ENCODE assay signal across 11 cellular contexts in the genomic region with DNA sequence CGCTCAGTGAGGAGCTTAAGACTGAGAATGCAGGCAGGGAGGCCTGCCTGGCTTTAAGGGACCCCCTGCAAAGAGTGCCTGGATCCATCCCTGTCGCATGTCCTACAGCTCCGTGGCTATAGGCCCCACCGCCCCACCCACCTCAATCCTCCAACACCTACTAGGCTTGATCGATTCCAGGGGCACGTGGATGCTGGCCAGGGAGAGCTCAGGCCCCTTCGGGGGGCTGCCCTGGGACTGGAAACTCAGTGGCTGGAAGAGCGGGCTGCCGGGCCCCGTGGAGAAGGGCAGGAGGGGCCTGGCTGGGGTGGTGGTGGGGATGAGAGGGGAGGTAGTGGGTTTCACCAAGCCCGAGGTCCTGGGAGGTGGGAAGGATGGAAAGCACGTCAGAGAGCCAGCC. TPM values are rescaled to one million over a fixed set of nuclear protein-coding genes. Genes with fewer than 3 reads are reported as not detected.
DNase-seq lines count a peak whose midpoint lies in the region; ATAC-seq, FAIRE-seq and TF ChIP-seq lines count a peak whose summit lies in the region.
"Had no signal": no experiment of that assay in that cellular context is flagged by ENCODE, and none has a peak within 500 bp of the region (broad histone marks: within the 10 kb centered on the region; RNA-seq: fewer than 3 reads in every experiment).

No MANE protein-coding gene starts in this region.

- TF ChIP-seq RAD21 in K562 (CRISPR knock-in tag; conservative IDR thresholded peaks at IDR 0.05 in 1 of 2, IDR thresholded peaks at IDR 0.05 in 1 of 2) (no peak), SK-N-SH (IDR thresholded peaks at IDR 0.05; ENCODE audit: low read length) (no peak)

- TF ChIP-seq CTCF in K562 (IDR thresholded peaks at IDR 0.05 in 2 of 3, conservative IDR thresholded peaks at IDR 0.05 in 1 of 3; ENCODE audit: insufficient read depth in 2 of 3, low read depth in 1 of 3, low read length in 3 of 3), result no peak
- TF ChIP-seq CTCF in SK-N-SH (IDR thresholded peaks at IDR 0.05), result no peak

- H3K79me2 ChIP-seq in K562 (ENCODE audit: control insufficient read depth, insufficient read depth, low read length) (no peaks in the 10 kb centered on the region), SK-N-SH (ENCODE audit: insufficient read depth) (no peaks in the 10 kb centered on the region)

- peaks cover 27 to 47% (median 35%) of the 10 kb centered on the region in 4 donors for H3K4me1 Mint-ChIP-seq in CD4-positive, alpha-beta memory T cell
- peaks cover 5 to 29% (median 13%) of the 10 kb centered on the region in 7 donors for H3K4me1 Mint-ChIP-seq in naive thymus-derived CD4-positive, alpha-beta T cell

- 89% methylated on average over 12 of the region's 12 CpGs for WGBS in K562 (ENCODE audit: insufficient coverage, low coverage, missing lambda C conversion rate)
- WGBS in SK-N-SH (ENCODE audit: low lambda C conversion rate), result 97% methylated on average over 9 of the region's 12 CpGs

- H3K4me2 ChIP-seq in K562 (ENCODE audit: insufficient read depth, low read length), result no peak overlapping the region
- no peak overlapping the region for H3K4me2 ChIP-seq in SK-N-SH

- POLR2A ChIA-PET in CD4-positive, alpha-beta memory T cell (lab: Charles Lee; ENCODE audit: partially characterized antibody), result interaction anchor here (1.4 to 8.6 kb wide), 4 partner anchors 22 to 125 kb away, joined by 3 to 62 read pairs (median 14); a partner anchor contains a TSS
- POLR2A ChIA-PET in K562 (lab: Yijun Ruan, JAX) (interaction anchor here (0.6 to 3.1 kb wide), 13 partner anchors 9 to 658 kb away, joined by 3 to 38 read pairs (median 3); a partner anchor contains a TSS), SK-N-SH (lab: Yijun Ruan, JAX) (interaction anchor here (1.1 to 1.2 kb wide), 3 partner anchors 9 to 125 kb away, joined by 3 to 4 read pairs (median 3); no protein-coding TSS in a partner anchor)
- POLR2A ChIA-PET in naive thymus-derived CD4-positive, alpha-beta T cell (lab: Charles Lee), result interaction anchor here (0.8 to 1.6 kb wide), 3 partner anchors 17 to 91 kb away, joined by 3 to 5 read pairs (median 4); a partner anchor contains a TSS

- peaks cover 29% of the 10 kb centered on the region for H3F3A ChIP-seq in SK-N-SH (replicated peaks; ENCODE audit: insufficient read depth)

- BruUV-seq in K562 (replicated peaks; lab: Mats Ljungman, UMichigan), result no TSS peak

- no peak for DNase-seq in CD4-positive, alpha-beta memory T cell
- DNase-seq in K562 (ENCODE audit: extremely low read depth in 1 of 4, low spot score in 3 of 4) (no peak), middle frontal gyrus (ENCODE audit: extremely low spot score, low spot score) (no peak), SK-N-SH (no peak)
- no peak for DNase-seq in naive thymus-derived CD4-positive, alpha-beta T cell

- H3K9me3 ChIP-seq in CD4-positive, alpha-beta memory T cell (ENCODE audit: control insufficient read depth in 1 of 2, low read length in 2 of 2), result no peaks in the 10 kb centered on the region
- H3K9me3 ChIP-seq in K562 (replicated peaks; ENCODE audit: control insufficient read depth, insufficient read depth, low read depth, low read length) (no peaks in the 10 kb centered on the region), SK-N-SH (no peaks in the 10 kb centered on the region)
- no peaks in the 10 kb centered on the region for H3K9me3 ChIP-seq in naive thymus-derived CD4-positive, alpha-beta T cell (ENCODE audit: control insufficient read depth in 2 of 3, low read length in 3 of 3)
- H3K9me3 ChIP-seq: HAP-1, left lung, testis had no signal

- H3K9ac ChIP-seq in K562 (ENCODE audit: insufficient read depth in 1 of 2, low read depth in 2 of 2, low read length in 2 of 2) (0 out of 4 replicates have a peak overlapping the region, but pooled peaks of 1 of the 2 experiments have one; percentile 15), SK-N-SH (no peak overlapping the region)

- no peaks in the 10 kb centered on the region for H3K9me3 Mint-ChIP-seq in CD4-positive, alpha-beta memory T cell
- H3K9me3 Mint-ChIP-seq in naive thymus-derived CD4-positive, alpha-beta T cell, result no peaks in the 10 kb centered on the region
- H3K9me3 Mint-ChIP-seq: activated T-helper 2 cell treated with anti-CD3 and anti-CD28 coated beads, Interferon-gamma antibody, Interleukin-2, Interleukin-4, amounts not matched to agents 10 μg/mL and 5 μg/mL and 100 μg/mL, durations not matched to agents 14 hours and 24 hours and 36 hours had no signal

- ATAC-seq in K562 (no peak), GM18909 (IDR thresholded peaks at IDR 0.05; ENCODE audit: poor library complexity, unreplicated experiment) (no peak)
- no peak for ATAC-seq in naive thymus-derived CD4-positive, alpha-beta T cell

- H3K9me2 ChIP-seq in SK-N-SH, result no peaks in the 10 kb centered on the region

- H3K36me3 Mint-ChIP-seq in CD4-positive, alpha-beta memory T cell, result peaks cover 35 to 76% of the 10 kb centered on the region in 2 donors
- peaks cover 8 to 35% (median 17%) of the 10 kb centered on the region in 5 donors for H3K36me3 Mint-ChIP-seq in naive thymus-derived CD4-positive, alpha-beta T cell

- peak overlapping the region; percentile 16 for H3K27ac ChIP-seq in CD4-positive, alpha-beta memory T cell (ENCODE audit: low read depth, low read length)
- no peak overlapping the region for H3K27ac ChIP-seq in K562 (ENCODE audit: extremely low read depth, low read depth, low read length)
- H3K27ac ChIP-seq in naive thymus-derived CD4-positive, alpha-beta T cell (ENCODE audit: low read depth, low read length), result no peak overlapping the region
- no peak overlapping the region for H3K27ac ChIP-seq in SK-N-SH (ENCODE audit: low read depth in 2 of 2, low read length in 1 of 2)
- H3K27ac ChIP-seq: left lung had no signal

- TF ChIP-seq POLR2A in GM18526 (IDR thresholded peaks at IDR 0.05; ENCODE audit: extremely low read depth, insufficient read length), result peak; percentile 3
- peak; percentile 35; the same call in 1 of the 2 replicates for TF ChIP-seq POLR2A in K562 (conservative IDR thresholded peaks at IDR 0.05)

- H3K4me3 Mint-ChIP-seq in CD4-positive, alpha-beta memory T cell, result peak overlapping the region in 5 of 8 donors; percentile 82 to 94 (median 87)
- peak overlapping the region in 2 of 10 donors; percentile 46 to 51 for H3K4me3 Mint-ChIP-seq in naive thymus-derived CD4-positive, alpha-beta T cell

- no peak for TF ChIP-seq EP300 in K562 (IDR thresholded peaks at IDR 0.05; ENCODE audit: low read length)
- no peak for TF ChIP-seq EP300 in SK-N-SH (IDR thresholded peaks at IDR 0.05; ENCODE audit: borderline replicate concordance in 1 of 2, low read depth in 1 of 2, low read length in 1 of 2)

- peak overlapping the region; percentile 90 to 99 (median 96) for H3K27ac Mint-ChIP-seq in CD4-positive, alpha-beta memory T cell
- peak overlapping the region in 8 of 9 donors; percentile 7 to 93 (median 88) for H3K27ac Mint-ChIP-seq in naive thymus-derived CD4-positive, alpha-beta T cell

- FAIRE-seq in K562 (lab: Jason Lieb, UNC), result no peak

- CTCF ChIA-PET in CD4-positive, alpha-beta memory T cell (lab: Charles Lee; ENCODE audit: partially characterized antibody), result interaction anchor here (0.8 to 5.7 kb wide), 10 partner anchors 10 to 278 kb away, joined by 3 to 42 read pairs (median 5); a partner anchor contains a TSS
- CTCF ChIA-PET in K562 (lab: Yijun Ruan, JAX; ENCODE audit: low intra/inter-chr PET ratio) (interaction anchor here (0.9 to 2.8 kb wide), 3 partner anchors 165 to 278 kb away, joined by 3 to 10 read pairs (median 4); no protein-coding TSS in a partner anchor), SK-N-SH (lab: Yijun Ruan, JAX) (interaction anchor here (0.6 to 11.7 kb wide), 27 partner anchors 8 to 290 kb away, joined by 3 to 136 read pairs (median 6); a partner anchor contains a TSS)
- CTCF ChIA-PET in naive thymus-derived CD4-positive, alpha-beta T cell (lab: Charles Lee), result interaction anchor here (0.5 to 4.9 kb wide), 7 partner anchors 9 to 179 kb away, joined by 3 to 26 read pairs (median 6); no protein-coding TSS in a partner anchor

- H3K4me1 ChIP-seq in CD4-positive, alpha-beta memory T cell (ENCODE audit: insufficient read depth, low read length), result peaks cover 47% of the 10 kb centered on the region
- peaks cover 14 to 36% of the 10 kb centered on the region in 2 experiments for H3K4me1 ChIP-seq in K562 (replicated peaks in 1 of 2; ENCODE audit: control insufficient read depth in 2 of 2, insufficient read depth in 2 of 2, low read length in 2 of 2)
- peaks cover 0 to 30% of the 10 kb centered on the region in 2 donors for H3K4me1 ChIP-seq in naive thymus-derived CD4-positive, alpha-beta T cell (ENCODE audit: control insufficient read depth in 2 of 2, insufficient read depth in 2 of 2, low read length in 2 of 2)
- H3K4me1 ChIP-seq in SK-N-SH (ENCODE audit: control insufficient read depth in 1 of 2, insufficient read depth in 2 of 2, low read depth in 1 of 2, low read length in 1 of 2), result no peaks in the 10 kb centered on the region; a peak in 1 of 4 replicates
- H3K4me1 ChIP-seq: HAP-1 had no signal

- no peak overlapping the region for H3K4me3 ChIP-seq in CD4-positive, alpha-beta memory T cell (ENCODE audit: low read length in 2 of 2)
- H3K4me3 ChIP-seq in K562 (no peak overlapping the region), SK-N-SH (ENCODE audit: low read depth in 2 of 2, low read length in 1 of 2) (no peak overlapping the region)
- H3K4me3 ChIP-seq in naive thymus-derived CD4-positive, alpha-beta T cell (ENCODE audit: low read length), result no peak overlapping the region
- H3K4me3 ChIP-seq: HAP-1, left lung, testis had no signal

- H4K20me1 ChIP-seq in K562 (replicated peaks; ENCODE audit: control insufficient read depth, insufficient read depth, low read length) (peaks cover 19% of the 10 kb centered on the region; the same call in 1 of the 2 replicates), SK-N-SH (ENCODE audit: insufficient read depth) (peaks cover 3% of the 10 kb centered on the region; the same call in 1 of the 2 replicates)

- in situ Hi-C loops in K562 (cut with MboI), result no loop called here

- no peaks in the 10 kb centered on the region for H3K27me3 ChIP-seq in CD4-positive, alpha-beta memory T cell (ENCODE audit: insufficient read depth, low read length)
- H3K27me3 ChIP-seq in K562 (ENCODE audit: control insufficient read depth in 2 of 2, insufficient read depth in 2 of 2, low read length in 2 of 2) (no peaks in the 10 kb centered on the region), SK-N-SH (ENCODE audit: insufficient read depth) (no peaks in the 10 kb centered on the region)
- H3K27me3 ChIP-seq in naive thymus-derived CD4-positive, alpha-beta T cell (ENCODE audit: control insufficient read depth in 2 of 2, insufficient read depth in 2 of 2, low read length in 2 of 2), result no peaks in the 10 kb centered on the region
- H3K27me3 ChIP-seq: left lung, testis had no signal

- H2AFZ ChIP-seq in K562 (ENCODE audit: low read depth, low read length) (no peak overlapping the region), SK-N-SH (ENCODE audit: low read depth) (no peak overlapping the region)

- peaks cover 82% of the 10 kb centered on the region for H3K36me3 ChIP-seq in CD4-positive, alpha-beta memory T cell (ENCODE audit: insufficient read depth, low read length)
- H3K36me3 ChIP-seq in K562 (ENCODE audit: control insufficient read depth, insufficient read depth, low read length) (peaks cover 98% of the 10 kb centered on the region), SK-N-SH (replicated peaks in 1 of 2; ENCODE audit: control insufficient read depth in 1 of 2, insufficient read depth in 2 of 2, low read length in 1 of 2) (peaks cover 46 to 97% of the 10 kb centered on the region in 2 experiments)
- H3K36me3 ChIP-seq in naive thymus-derived CD4-positive, alpha-beta T cell (ENCODE audit: control insufficient read depth in 2 of 3, insufficient read depth in 3 of 3, low read length in 3 of 3), result peaks cover 24 to 98% (median 36%) of the 10 kb centered on the region in 3 experiments

- intact Hi-C loops in CD4-positive, alpha-beta memory T cell (cut with micrococcal nuclease), result no loop called here
- intact Hi-C loops in K562 (cut with micrococcal nuclease), result loop anchor here (5.0 kb wide), 1 partner anchor 127 kb away; no protein-coding TSS in a partner anchor
- intact Hi-C loops in naive thymus-derived CD4-positive, alpha-beta T cell (cut with micrococcal nuclease), result no loop called here

- H3K27me3 Mint-ChIP-seq in CD4-positive, alpha-beta memory T cell, result no peaks in the 10 kb centered on the region
- no peaks in the 10 kb centered on the region for H3K27me3 Mint-ChIP-seq in naive thymus-derived CD4-positive, alpha-beta T cell

- H3K9me1 ChIP-seq in K562 (ENCODE audit: control insufficient read depth, insufficient read depth, low read length), result no peaks in the 10 kb centered on the region

RNA-seq across cellular contexts. Expression of a gene that starts 22.2 kb away (rescaled TPM):
- total RNA-seq in CD4-positive, alpha-beta memory T cell, result 100 to 1,000 TPM; 121 to 122 TPM
- polyA plus RNA-seq in CD4-positive, alpha-beta memory T cell, result 10 to 100 TPM in 1 of 2 donors, 1 to 10 TPM in 1; 7.7 to 25.8 TPM
- 229 and 410 TPM in 2 replicates for total RNA-seq in K562 (2011; cell fraction: chromatin; rRNA removed; ENCODE audit: low replicate concordance)
- total RNA-seq in K562 (2011; cell fraction: nucleolus; rRNA removed), result 168 and 211 TPM in 2 replicates
- total RNA-seq in K562 (2011; cell fraction: nucleoplasm; rRNA removed), result 138 and 145 TPM in 2 replicates
- total RNA-seq in K562 (2014; rRNA removed) (16.3 and 27.7 TPM in 2 replicates), K562 (2014; rRNA removed; fragmentation: Illumina TruSeq; extraction: Trizol) (25.4 and 26.5 TPM in 2 replicates), K562 (2015; rRNA removed; fragmentation: Illumina TruSeq; extraction: Trizol) (21.3 and 23.7 TPM in 2 replicates), K562 (2021) (60.9 and 64.9 TPM in 2 replicates)
- polyA plus RNA-seq in K562 (2011; rRNA removed) (40.9 and 74.6 TPM in 2 replicates), K562 (2014; fragmentation: Illumina TruSeq; extraction: Trizol) (51.7 and 54.2 TPM in 2 replicates), K562 (2014; fragmentation: Nextera tagmentation; extraction: Ambion mirVana) (1 to 10 TPM; 5.7 to 6.3 TPM), K562 (2014; rRNA removed) (41.2 and 45.9 TPM in 2 replicates), SK-N-SH (2012; rRNA removed) (42.5 and 43.7 TPM in 2 replicates)
- 24.6 and 25.5 TPM in 2 replicates for polyA plus RNA-seq in K562 (2011; cell fraction: cytosol; rRNA removed)
- polyA plus RNA-seq in K562 (2011; cell fraction: nucleus; rRNA removed), result 329 and 442 TPM in 2 replicates
- polyA plus RNA-seq in K562 (2012), result 65.7 and 79.7 TPM in 2 replicates
- 76.1 and 105 TPM in 2 replicates for polyA minus RNA-seq in K562 (2011; rRNA and poly(A)+ RNA removed)
- polyA minus RNA-seq in K562 (2011; cell fraction: cytosol; rRNA and poly(A)+ RNA removed), result 29.3 and 34.2 TPM in 2 replicates
- polyA minus RNA-seq in K562 (2011; cell fraction: nucleus; rRNA and poly(A)+ RNA removed), result 52.4 and 72.0 TPM in 2 replicates
- total RNA-seq in naive thymus-derived CD4-positive, alpha-beta T cell, result 100 to 1,000 TPM in 2 of 5 experiments, 10 to 100 TPM in 3; 79.6 to 128 (median 87.4) TPM
- polyA plus RNA-seq in naive thymus-derived CD4-positive, alpha-beta T cell, result 10 to 100 TPM; 13.2 to 27.4 TPM
- 13.3 and 21.1 TPM in 2 replicates for polyA plus RNA-seq in SK-N-SH (2012; cell fraction: cytosol; rRNA removed)
- 183 and 203 TPM in 2 replicates for polyA plus RNA-seq in SK-N-SH (2012; cell fraction: nucleus; rRNA removed)

RNA-seq across cellular contexts. Expression of a gene that starts 22.5 kb away (rescaled TPM):
- 10 to 100 TPM; 34.1 to 36.3 TPM for total RNA-seq in CD4-positive, alpha-beta memory T cell
- 100 to 1,000 TPM; 107 to 150 TPM for polyA plus RNA-seq in CD4-positive, alpha-beta memory T cell
- 58.3 and 91.9 TPM in 2 replicates for total RNA-seq in K562 (2011; cell fraction: chromatin; rRNA removed; ENCODE audit: low replicate concordance)
- 73.0 and 88.6 TPM in 2 replicates for total RNA-seq in K562 (2011; cell fraction: nucleolus; rRNA removed)
- 64.5 and 67.2 TPM in 2 replicates for total RNA-seq in K562 (2011; cell fraction: nucleoplasm; rRNA removed)
- total RNA-seq in K562 (2014; rRNA removed) (115 and 137 TPM in 2 replicates), K562 (2014; rRNA removed; fragmentation: Illumina TruSeq; extraction: Trizol) (128 and 142 TPM in 2 replicates), K562 (2015; rRNA removed; fragmentation: Illumina TruSeq; extraction: Trizol) (124 and 132 TPM in 2 replicates), K562 (2021) (117 and 120 TPM in 2 replicates)
- polyA plus RNA-seq in K562 (2011; rRNA removed) (90.8 and 115 TPM in 2 replicates), K562 (2014; fragmentation: Illumina TruSeq; extraction: Trizol) (140 and 153 TPM in 2 replicates), K562 (2014; fragmentation: Nextera tagmentation; extraction: Ambion mirVana) (100 to 1,000 TPM; 236 to 244 TPM), K562 (2014; rRNA removed) (107 and 126 TPM in 2 replicates), SK-N-SH (2012; rRNA removed) (82.8 and 90.4 TPM in 2 replicates)
- 83.0 and 98.9 TPM in 2 replicates for polyA plus RNA-seq in K562 (2011; cell fraction: cytosol; rRNA removed)
- 73.0 and 76.0 TPM in 2 replicates for polyA plus RNA-seq in K562 (2011; cell fraction: nucleus; rRNA removed)
- 60.3 and 98.2 TPM in 2 replicates for polyA plus RNA-seq in K562 (2012)
- polyA minus RNA-seq in K562 (2011; rRNA and poly(A)+ RNA removed), result 75.2 and 86.1 TPM in 2 replicates
- 34.9 and 44.7 TPM in 2 replicates for polyA minus RNA-seq in K562 (2011; cell fraction: cytosol; rRNA and poly(A)+ RNA removed)
- polyA minus RNA-seq in K562 (2011; cell fraction: nucleus; rRNA and poly(A)+ RNA removed), result 34.5 and 47.3 TPM in 2 replicates
- 10 to 100 TPM; 29.2 to 70.1 (median 34.4) TPM for total RNA-seq in naive thymus-derived CD4-positive, alpha-beta T cell
- 100 to 1,000 TPM; 129 to 135 TPM for polyA plus RNA-seq in naive thymus-derived CD4-positive, alpha-beta T cell
- polyA plus RNA-seq in SK-N-SH (2012; cell fraction: cytosol; rRNA removed), result 77.5 and 82.2 TPM in 2 replicates
- 74.4 and 85.5 TPM in 2 replicates for polyA plus RNA-seq in SK-N-SH (2012; cell fraction: nucleus; rRNA removed)

RNA-seq across cellular contexts. Expression of a gene that starts 31.8 kb away (rescaled TPM):
- total RNA-seq in CD4-positive, alpha-beta memory T cell, result 10 to 100 TPM; 35.8 to 40.2 TPM
- polyA plus RNA-seq in CD4-positive, alpha-beta memory T cell, result 10 to 100 TPM; 81.7 to 94.3 TPM
- 28.8 and 42.4 TPM in 2 replicates for total RNA-seq in K562 (2011; cell fraction: chromatin; rRNA removed; ENCODE audit: low replicate concordance)
- total RNA-seq in K562 (2011; cell fraction: nucleolus; rRNA removed), result 36.0 and 43.4 TPM in 2 replicates
- total RNA-seq in K562 (2011; cell fraction: nucleoplasm; rRNA removed), result 32.6 and 37.5 TPM in 2 replicates
- total RNA-seq in K562 (2014; rRNA removed) (22.4 and 25.2 TPM in 2 replicates), K562 (2014; rRNA removed; fragmentation: Illumina TruSeq; extraction: Trizol) (11.8 and 12.3 TPM in 2 replicates), K562 (2015; rRNA removed; fragmentation: Illumina TruSeq; extraction: Trizol) (13.2 and 14.0 TPM in 2 replicates), K562 (2021) (23.0 and 27.1 TPM in 2 replicates)
- polyA plus RNA-seq in K562 (2011; rRNA removed) (50.8 and 53.9 TPM in 2 replicates), K562 (2014; fragmentation: Illumina TruSeq; extraction: Trizol) (25.5 and 28.1 TPM in 2 replicates), K562 (2014; fragmentation: Nextera tagmentation; extraction: Ambion mirVana) (10 to 100 TPM; 46.7 to 63.8 TPM), K562 (2014; rRNA removed) (30.6 and 36.0 TPM in 2 replicates), SK-N-SH (2012; rRNA removed) (65.4 and 70.0 TPM in 2 replicates)
- 71.3 and 91.1 TPM in 2 replicates for polyA plus RNA-seq in K562 (2011; cell fraction: cytosol; rRNA removed)
- 56.0 and 67.5 TPM in 2 replicates for polyA plus RNA-seq in K562 (2011; cell fraction: nucleus; rRNA removed)
- polyA plus RNA-seq in K562 (2012), result 28.0 and 61.3 TPM in 2 replicates
- 25.6 TPM in 2 replicates for polyA minus RNA-seq in K562 (2011; rRNA and poly(A)+ RNA removed)
- polyA minus RNA-seq in K562 (2011; cell fraction: cytosol; rRNA and poly(A)+ RNA removed), result 13.5 and 16.8 TPM in 2 replicates
- polyA minus RNA-seq in K562 (2011; cell fraction: nucleus; rRNA and poly(A)+ RNA removed), result 8.3 and 15.0 TPM in 2 replicates
- total RNA-seq in naive thymus-derived CD4-positive, alpha-beta T cell, result 10 to 100 TPM; 26.9 to 39.4 (median 36.0) TPM
- polyA plus RNA-seq in naive thymus-derived CD4-positive, alpha-beta T cell, result 10 to 100 TPM; 84.3 to 90.0 TPM
- 43.0 and 58.4 TPM in 2 replicates for polyA plus RNA-seq in SK-N-SH (2012; cell fraction: cytosol; rRNA removed)
- 41.0 and 49.6 TPM in 2 replicates for polyA plus RNA-seq in SK-N-SH (2012; cell fraction: nucleus; rRNA removed)

RNA-seq across cellular contexts. Expression of a gene that starts 33.7 kb away (rescaled TPM):
- 100 to 1,000 TPM; 137 to 164 TPM for total RNA-seq in CD4-positive, alpha-beta memory T cell
- polyA plus RNA-seq in CD4-positive, alpha-beta memory T cell, result 10 to 100 TPM; 33.4 to 49.1 TPM
- 303 and 492 TPM in 2 replicates for total RNA-seq in K562 (2011; cell fraction: chromatin; rRNA removed; ENCODE audit: low replicate concordance)
- total RNA-seq in K562 (2011; cell fraction: nucleolus; rRNA removed), result 243 and 287 TPM in 2 replicates
- total RNA-seq in K562 (2011; cell fraction: nucleoplasm; rRNA removed), result 239 and 282 TPM in 2 replicates
- 50.2 and 52.4 TPM in 2 replicates for total RNA-seq in K562 (2014; rRNA removed)
- total RNA-seq in K562 (2014; rRNA removed; fragmentation: Illumina TruSeq; extraction: Trizol), result 99.8 and 115 TPM in 2 replicates
- total RNA-seq in K562 (2015; rRNA removed; fragmentation: Illumina TruSeq; extraction: Trizol), result 77.1 and 81.2 TPM in 2 replicates
- 121 and 127 TPM in 2 replicates for total RNA-seq in K562 (2021)
- 128 and 135 TPM in 2 replicates for polyA plus RNA-seq in K562 (2011; rRNA removed)
- polyA plus RNA-seq in K562 (2011; cell fraction: cytosol; rRNA removed), result 184 and 192 TPM in 2 replicates
- 521 and 638 TPM in 2 replicates for polyA plus RNA-seq in K562 (2011; cell fraction: nucleus; rRNA removed)
- polyA plus RNA-seq in K562 (2012), result 56.6 and 88.3 TPM in 2 replicates
- polyA plus RNA-seq in K562 (2014; fragmentation: Illumina TruSeq; extraction: Trizol), result 82.2 and 83.7 TPM in 2 replicates
- 100 to 1,000 TPM; 156 to 177 TPM for polyA plus RNA-seq in K562 (2014; fragmentation: Nextera tagmentation; extraction: Ambion mirVana)
- 110 and 116 TPM in 2 replicates for polyA plus RNA-seq in K562 (2014; rRNA removed)
- polyA minus RNA-seq in K562 (2011; rRNA and poly(A)+ RNA removed), result 62.4 and 87.2 TPM in 2 replicates
- polyA minus RNA-seq in K562 (2011; cell fraction: cytosol; rRNA and poly(A)+ RNA removed), result 45.2 and 54.1 TPM in 2 replicates
- polyA minus RNA-seq in K562 (2011; cell fraction: nucleus; rRNA and poly(A)+ RNA removed), result 79.4 and 108 TPM in 2 replicates
- total RNA-seq in naive thymus-derived CD4-positive, alpha-beta T cell, result 100 to 1,000 TPM in 2 of 5 experiments, 10 to 100 TPM in 3; 96.3 to 143 (median 99.2) TPM
- 10 to 100 TPM; 21.0 to 57.3 TPM for polyA plus RNA-seq in naive thymus-derived CD4-positive, alpha-beta T cell
- polyA plus RNA-seq in SK-N-SH (2012; rRNA removed), result 80.5 and 99.8 TPM in 2 replicates
- polyA plus RNA-seq in SK-N-SH (2012; cell fraction: cytosol; rRNA removed), result 38.2 and 55.2 TPM in 2 replicates
- polyA plus RNA-seq in SK-N-SH (2012; cell fraction: nucleus; rRNA removed), result 258 and 284 TPM in 2 replicates

RNA-seq across cellular contexts. Expression of a gene that starts 50.0 kb away (rescaled TPM):
- total RNA-seq in CD4-positive, alpha-beta memory T cell, result 10 to 100 TPM; 19.8 to 21.8 TPM
- 10 to 100 TPM; 13.2 to 15.4 TPM for polyA plus RNA-seq in CD4-positive, alpha-beta memory T cell
- total RNA-seq in K562 (2011; cell fraction: chromatin; rRNA removed; ENCODE audit: low replicate concordance), result 80.8 and 110 TPM in 2 replicates
- 83.7 and 96.9 TPM in 2 replicates for total RNA-seq in K562 (2011; cell fraction: nucleolus; rRNA removed)
- 75.9 and 93.0 TPM in 2 replicates for total RNA-seq in K562 (2011; cell fraction: nucleoplasm; rRNA removed)
- 56.1 and 71.6 TPM in 2 replicates for total RNA-seq in K562 (2014; rRNA removed)
- 35.9 and 45.2 TPM in 2 replicates for total RNA-seq in K562 (2014; rRNA removed; fragmentation: Illumina TruSeq; extraction: Trizol)
- total RNA-seq in K562 (2015; rRNA removed; fragmentation: Illumina TruSeq; extraction: Trizol), result 49.0 and 49.3 TPM in 2 replicates
- 73.4 and 76.6 TPM in 2 replicates for total RNA-seq in K562 (2021)
- polyA plus RNA-seq in K562 (2011; rRNA removed), result 51.7 and 55.3 TPM in 2 replicates
- 70.2 and 111 TPM in 2 replicates for polyA plus RNA-seq in K562 (2011; cell fraction: cytosol; rRNA removed)
- polyA plus RNA-seq in K562 (2011; cell fraction: nucleus; rRNA removed), result 50.7 and 83.5 TPM in 2 replicates
- 26.6 and 58.9 TPM in 2 replicates for polyA plus RNA-seq in K562 (2012)
- polyA plus RNA-seq in K562 (2014; fragmentation: Illumina TruSeq; extraction: Trizol), result 57.1 and 60.9 TPM in 2 replicates
- polyA plus RNA-seq in K562 (2014; fragmentation: Nextera tagmentation; extraction: Ambion mirVana), result 10 to 100 TPM; 33.4 to 49.3 TPM
- polyA plus RNA-seq in K562 (2014; rRNA removed), result 73.1 and 83.5 TPM in 2 replicates
- polyA minus RNA-seq in K562 (2011; rRNA and poly(A)+ RNA removed), result 29.7 and 31.1 TPM in 2 replicates
- polyA minus RNA-seq in K562 (2011; cell fraction: cytosol; rRNA and poly(A)+ RNA removed), result 18.5 and 33.6 TPM in 2 replicates
- polyA minus RNA-seq in K562 (2011; cell fraction: nucleus; rRNA and poly(A)+ RNA removed), result 32.9 and 44.3 TPM in 2 replicates
- total RNA-seq in naive thymus-derived CD4-positive, alpha-beta T cell, result 10 to 100 TPM; 15.6 to 42.5 (median 21.1) TPM
- polyA plus RNA-seq in naive thymus-derived CD4-positive, alpha-beta T cell, result 10 to 100 TPM; 13.0 to 15.5 TPM
- 11.7 and 13.2 TPM in 2 replicates for polyA plus RNA-seq in SK-N-SH (2012; rRNA removed)
- polyA plus RNA-seq in SK-N-SH (2012; cell fraction: cytosol; rRNA removed), result 7.0 and 10.2 TPM in 2 replicates
- polyA plus RNA-seq in SK-N-SH (2012; cell fraction: nucleus; rRNA removed), result 14.6 and 19.1 TPM in 2 replicates
